9 cellular contexts compared by ENCODE assay signal in genomic region chr2:54613794-54614257, GRCh38.
DNase-seq lines count a peak whose midpoint lies in the region; ATAC-seq and TF ChIP-seq lines count a peak whose summit lies in the region.
"Had no signal": no experiment of that assay in that cellular context is flagged by ENCODE, and none has a peak within 500 bp of the region (broad histone marks: within the 10 kb centered on the region; RNA-seq: fewer than 3 reads in every experiment).

No MANE protein-coding gene starts in this region.

- H3K4me3 ChIP-seq in OCI-LY3 (ENCODE audit: low read length), result no peak overlapping the region
- no peak overlapping the region for H3K4me3 ChIP-seq in MM.1S (ENCODE audit: low read length)

- TF ChIP-seq CTCF in OCI-LY3 (IDR thresholded peaks at IDR 0.05; ENCODE audit: low read depth, low read length) (no peak), MM.1S (IDR thresholded peaks at IDR 0.05; ENCODE audit: low read length) (no peak)

- no peaks in the 10 kb centered on the region for H3F3A ChIP-seq in MM.1S (ENCODE audit: insufficient read depth, low read length)

- peak overlapping the region; percentile 49 for H3K4me2 ChIP-seq in OCI-LY3 (ENCODE audit: low read length)
- H3K4me2 ChIP-seq in MM.1S (ENCODE audit: low read depth, low read length), result no peak overlapping the region

- H4K20me1 ChIP-seq in OCI-LY3 (ENCODE audit: insufficient read depth, low read length) (no peaks in the 10 kb centered on the region), MM.1S (ENCODE audit: insufficient read depth, low read length) (peaks cover 37% of the 10 kb centered on the region)

- H3K4me1 ChIP-seq in OCI-LY3 (ENCODE audit: low read length) (peaks cover 20% of the 10 kb centered on the region), MM.1S (ENCODE audit: low read length) (peaks cover 10% of the 10 kb centered on the region; the same call in 1 of the 2 replicates)

- H3K27ac ChIP-seq in OCI-LY3 (ENCODE audit: low read length), result peak overlapping the region; percentile 13
- no peak overlapping the region for H3K27ac ChIP-seq in MM.1S (ENCODE audit: low read length)

- H2AFZ ChIP-seq in OCI-LY3 (ENCODE audit: low read depth, low read length) (no peak overlapping the region), MM.1S (ENCODE audit: low read length) (no peak overlapping the region)

- H3K9me2 ChIP-seq in MM.1S (replicated peaks; ENCODE audit: insufficient read depth, low read length), result no peaks in the 10 kb centered on the region

- H3K36me3 ChIP-seq in OCI-LY3 (replicated peaks; ENCODE audit: low read depth, low read length) (peaks cover 4% of the 10 kb centered on the region), MM.1S (replicated peaks; ENCODE audit: insufficient read depth, low read length) (0 out of 2 replicates have a peak, but pooled peaks cover 29% of the 10 kb centered on the region)

- peak; percentile 63 for ATAC-seq in GM19452 (IDR thresholded peaks at IDR 0.05; ENCODE audit: unreplicated experiment)
- ATAC-seq in esophagus mucosa, result peak; percentile 55
- ATAC-seq in sciatic nerve, result peak; percentile 23
- no peak for ATAC-seq in GM19351 (IDR thresholded peaks at IDR 0.05; ENCODE audit: unreplicated experiment)

- H3K9me3 ChIP-seq in OCI-LY3 (ENCODE audit: insufficient read depth, low read length) (no peaks in the 10 kb centered on the region), MM.1S (replicated peaks; ENCODE audit: insufficient read depth, low read length) (no peaks in the 10 kb centered on the region)

- intact Hi-C loops in sciatic nerve (cut with DNase I), result no loop called here

- no peak for DNase-seq in sciatic nerve (ENCODE audit: low spot score)
- DNase-seq in SKM-1 treated with dmso at 0.1 percent for 144 hours (lab: John Stamatoyannopoulos, UW; ENCODE audit: unreplicated experiment), result no peak
- no peak for DNase-seq in MM.1S
- DNase-seq in C1 segment of cervical spinal cord (lab: John Stamatoyannopoulos, UW), result no peak
- DNase-seq: activated naive CD4-positive, alpha-beta T cell had no signal

- H3K79me2 ChIP-seq in OCI-LY3 (ENCODE audit: low read length) (no peaks in the 10 kb centered on the region), MM.1S (ENCODE audit: low read length) (peaks cover 100% of the 10 kb centered on the region)

- H3K9ac ChIP-seq in OCI-LY3 (ENCODE audit: low read length) (no peak overlapping the region), MM.1S (ENCODE audit: low read length) (no peak overlapping the region)

- no peaks in the 10 kb centered on the region for H3K27me3 ChIP-seq in OCI-LY3 (ENCODE audit: low read depth, low read length)
- no peaks in the 10 kb centered on the region for H3K27me3 ChIP-seq in MM.1S (replicated peaks; ENCODE audit: insufficient read depth, low read length)
